ENCODE assay signal across 9 cellular contexts in the genomic region with DNA sequence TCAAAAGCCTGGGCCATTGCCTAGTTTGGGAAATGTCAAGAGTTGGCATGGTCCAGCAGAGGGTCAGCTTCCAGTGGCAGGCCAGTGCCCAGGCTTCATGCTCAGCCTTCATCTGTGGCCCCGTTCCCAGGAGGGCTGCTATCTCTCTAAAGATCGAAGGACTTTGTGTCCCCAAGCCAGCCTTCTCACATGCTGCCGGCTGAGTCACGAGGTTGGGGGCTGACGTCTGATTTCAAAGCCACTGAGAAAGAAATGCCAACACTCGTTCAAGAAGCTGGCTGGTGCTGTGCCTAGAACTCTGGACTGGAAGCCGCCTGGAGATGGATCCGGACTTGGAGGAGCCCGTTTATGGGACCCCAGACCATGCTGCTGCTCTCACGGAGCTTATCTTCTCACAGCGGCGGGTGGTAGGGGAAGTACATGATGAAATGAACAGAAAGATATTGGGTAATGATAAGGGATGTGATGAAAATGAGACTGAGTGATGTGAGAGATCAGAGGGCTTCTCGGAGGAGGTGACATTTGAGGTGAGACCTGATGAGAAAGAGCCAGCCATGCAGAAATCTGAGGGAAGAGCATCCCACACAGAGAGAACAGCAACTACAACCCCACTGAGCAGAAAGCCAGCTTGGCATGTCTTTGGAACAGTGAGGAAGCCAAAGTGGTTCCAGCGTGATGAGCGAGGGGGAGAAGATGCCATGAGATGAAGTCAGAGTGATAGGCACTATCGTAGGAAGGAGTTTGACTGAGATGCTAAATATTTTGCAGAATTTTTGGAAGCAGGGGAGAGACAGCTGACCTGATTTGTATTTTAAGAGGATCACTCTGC. TPM values are rescaled to one million over a fixed set of nuclear protein-coding genes. Genes with fewer than 3 reads are reported as not detected.
A peak's percentile ranks its signal among the peaks of the same experiment; 100 is the strongest.
DNase-seq lines count a peak whose midpoint lies in the region; ATAC-seq and TF ChIP-seq lines count a peak whose summit lies in the region.
"Had no signal": no experiment of that assay in that cellular context is flagged by ENCODE, and none has a peak within 500 bp of the region (broad histone marks: within the 10 kb centered on the region; RNA-seq: fewer than 3 reads in every experiment).

No MANE protein-coding gene starts in this region.

- H3K9ac ChIP-seq in neural cell (ENCODE audit: low read length): peak overlapping the region; percentile 29

- no peak overlapping the region for H2AFZ ChIP-seq in neural cell (ENCODE audit: low read depth, low read length)

- peaks cover 48% of the 10 kb centered on the region for H3K27me3 ChIP-seq in gastroesophageal sphincter
- H3K27me3 ChIP-seq in neural cell (ENCODE audit: insufficient read depth, low read depth, low read length): no peaks in the 10 kb centered on the region
- H3K27me3 ChIP-seq in upper lobe of right lung: no peaks in the 10 kb centered on the region

- H3K9me2 ChIP-seq in neural cell (ENCODE audit: insufficient read depth, low read length): no peaks in the 10 kb centered on the region

- H3K36me3 ChIP-seq in gastroesophageal sphincter (no peaks in the 10 kb centered on the region), neural cell (ENCODE audit: insufficient read depth, low read length) (no peaks in the 10 kb centered on the region), upper lobe of right lung (no peaks in the 10 kb centered on the region)

- H3K4me3 ChIP-seq in gastroesophageal sphincter (no peak overlapping the region), neural cell (ENCODE audit: low read length) (no peak overlapping the region), upper lobe of right lung (no peak overlapping the region)

- TF ChIP-seq POLR2A in gastroesophageal sphincter (IDR thresholded peaks at IDR 0.05): no peak

- 69 to 90% methylated on average over 3 to 12 of the region's 16 CpGs for WGBS in gastroesophageal sphincter (ENCODE audit: low coverage in 1 of 2), 2 donors

- no peaks in the 10 kb centered on the region for H3F3A ChIP-seq in neural cell (ENCODE audit: insufficient read depth, low read length, poor library complexity, severe bottlenecking)

- no peak for TF ChIP-seq RAD21 in neural cell (conservative IDR thresholded peaks at IDR 0.05)

- intact Hi-C loops in upper lobe of right lung (cut with DNase I): no loop called here

- H3K27ac ChIP-seq in gastroesophageal sphincter (no peak overlapping the region), neural cell (ENCODE audit: low read length) (peak overlapping the region; percentile 72), upper lobe of right lung (peak overlapping the region; percentile 66)

- no peak overlapping the region for H3K4me2 ChIP-seq in neural cell (ENCODE audit: low read length)

- no peaks in the 10 kb centered on the region for H3K79me2 ChIP-seq in neural cell (replicated peaks; ENCODE audit: insufficient read depth, low read length)

- DNase-seq in upper lobe of right lung (peak; percentile 63), NCI-H187 (lab: John Stamatoyannopoulos, UW) (no peak), iPS-NIHi11 (ENCODE audit: low spot score) (no peak), A172 (ENCODE audit: low spot score) (no peak)
- DNase-seq: NCI-H2029 had no signal

- TF ChIP-seq EP300 in gastroesophageal sphincter (IDR thresholded peaks at IDR 0.05): no peak
- no peak for TF ChIP-seq EP300 in neural cell (conservative IDR thresholded peaks at IDR 0.05; ENCODE audit: poor library complexity, severe bottlenecking)

- ATAC-seq in SK-N-SH treated with all-trans-retinoic acid at 6 μM for 48 hours: peak; percentile 39; the same call in 2 of the 3 replicates
- ATAC-seq in gastroesophageal sphincter: peak; percentile 40
- ATAC-seq in upper lobe of right lung: peak; percentile 47
- no peak for ATAC-seq in GM19455 (IDR thresholded peaks at IDR 0.05; ENCODE audit: unreplicated experiment)

- H4K20me1 ChIP-seq in neural cell (ENCODE audit: insufficient read depth): no peaks in the 10 kb centered on the region

- TF ChIP-seq CTCF in gastroesophageal sphincter (IDR thresholded peaks at IDR 0.05): no peak
- no peak for TF ChIP-seq CTCF in neural cell (IDR thresholded peaks at IDR 0.05; ENCODE audit: poor library complexity, severe bottlenecking)
- no peak for TF ChIP-seq CTCF in upper lobe of right lung (IDR thresholded peaks at IDR 0.05)

- H3K9me3 ChIP-seq in gastroesophageal sphincter (peaks cover 0 to 35% (median 0%) of the 10 kb centered on the region in 3 donors), neural cell (ENCODE audit: low read length) (no peaks in the 10 kb centered on the region), upper lobe of right lung (no peaks in the 10 kb centered on the region)

- peaks cover 0 to 8% (median 0%) of the 10 kb centered on the region in 3 donors for H3K4me1 ChIP-seq in gastroesophageal sphincter
- peaks cover 3% of the 10 kb centered on the region for H3K4me1 ChIP-seq in upper lobe of right lung

TF ChIP-seq in SK-N-SH treated with all-trans-retinoic acid at 6 μM for 48 hours, 23 proteins besides CTCF, POLR2A, EP300 and RAD21:
- TF ChIP-seq, protein P1, sequence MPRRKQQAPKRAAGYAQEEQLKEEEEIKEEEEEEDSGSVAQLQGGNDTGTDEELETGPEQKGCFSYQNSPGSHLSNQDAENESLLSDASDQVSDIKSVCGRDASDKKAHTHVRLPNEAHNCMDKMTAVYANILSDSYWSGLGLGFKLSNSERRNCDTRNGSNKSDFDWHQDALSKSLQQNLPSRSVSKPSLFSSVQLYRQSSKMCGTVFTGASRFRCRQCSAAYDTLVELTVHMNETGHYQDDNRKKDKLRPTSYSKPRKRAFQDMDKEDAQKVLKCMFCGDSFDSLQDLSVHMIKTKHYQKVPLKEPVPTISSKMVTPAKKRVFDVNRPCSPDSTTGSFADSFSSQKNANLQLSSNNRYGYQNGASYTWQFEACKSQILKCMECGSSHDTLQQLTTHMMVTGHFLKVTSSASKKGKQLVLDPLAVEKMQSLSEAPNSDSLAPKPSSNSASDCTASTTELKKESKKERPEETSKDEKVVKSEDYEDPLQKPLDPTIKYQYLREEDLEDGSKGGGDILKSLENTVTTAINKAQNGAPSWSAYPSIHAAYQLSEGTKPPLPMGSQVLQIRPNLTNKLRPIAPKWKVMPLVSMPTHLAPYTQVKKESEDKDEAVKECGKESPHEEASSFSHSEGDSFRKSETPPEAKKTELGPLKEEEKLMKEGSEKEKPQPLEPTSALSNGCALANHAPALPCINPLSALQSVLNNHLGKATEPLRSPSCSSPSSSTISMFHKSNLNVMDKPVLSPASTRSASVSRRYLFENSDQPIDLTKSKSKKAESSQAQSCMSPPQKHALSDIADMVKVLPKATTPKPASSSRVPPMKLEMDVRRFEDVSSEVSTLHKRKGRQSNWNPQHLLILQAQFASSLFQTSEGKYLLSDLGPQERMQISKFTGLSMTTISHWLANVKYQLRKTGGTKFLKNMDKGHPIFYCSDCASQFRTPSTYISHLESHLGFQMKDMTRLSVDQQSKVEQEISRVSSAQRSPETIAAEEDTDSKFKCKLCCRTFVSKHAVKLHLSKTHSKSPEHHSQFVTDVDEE (CRISPR knock-in tag; IDR thresholded peaks at IDR 0.05): peak; percentile 80; the same call in 1 of the 2 replicates
- TF ChIP-seq ISL1 (CRISPR knock-in tag; IDR thresholded peaks at IDR 0.05): no peak
- no peak for TF ChIP-seq ARNTL (CRISPR knock-in tag; IDR thresholded peaks at IDR 0.05; ENCODE audit: borderline replicate concordance, low read depth)
- peak; percentile 51; the same call in 1 of the 2 replicates for TF ChIP-seq SNAI2 (CRISPR knock-in tag; IDR thresholded peaks at IDR 0.05)

TF ChIP-seq in neural cell, 6 proteins besides CTCF, POLR2A, EP300 and RAD21:
- TF ChIP-seq TAF1 (IDR thresholded peaks at IDR 0.05; ENCODE audit: low read depth) (no peak), EZH2 (IDR thresholded peaks at IDR 0.05; ENCODE audit: borderline replicate concordance, insufficient read depth, low read length, poor library complexity, severe bottlenecking) (no peak), POLR2AphosphoS5 (IDR thresholded peaks at IDR 0.05) (no peak), SMC3 (conservative IDR thresholded peaks at IDR 0.05; ENCODE audit: poor library complexity) (no peak), MXI1 (conservative IDR thresholded peaks at IDR 0.05; ENCODE audit: poor library complexity, severe bottlenecking) (no peak)
- TF ChIP-seq, protein P2, sequence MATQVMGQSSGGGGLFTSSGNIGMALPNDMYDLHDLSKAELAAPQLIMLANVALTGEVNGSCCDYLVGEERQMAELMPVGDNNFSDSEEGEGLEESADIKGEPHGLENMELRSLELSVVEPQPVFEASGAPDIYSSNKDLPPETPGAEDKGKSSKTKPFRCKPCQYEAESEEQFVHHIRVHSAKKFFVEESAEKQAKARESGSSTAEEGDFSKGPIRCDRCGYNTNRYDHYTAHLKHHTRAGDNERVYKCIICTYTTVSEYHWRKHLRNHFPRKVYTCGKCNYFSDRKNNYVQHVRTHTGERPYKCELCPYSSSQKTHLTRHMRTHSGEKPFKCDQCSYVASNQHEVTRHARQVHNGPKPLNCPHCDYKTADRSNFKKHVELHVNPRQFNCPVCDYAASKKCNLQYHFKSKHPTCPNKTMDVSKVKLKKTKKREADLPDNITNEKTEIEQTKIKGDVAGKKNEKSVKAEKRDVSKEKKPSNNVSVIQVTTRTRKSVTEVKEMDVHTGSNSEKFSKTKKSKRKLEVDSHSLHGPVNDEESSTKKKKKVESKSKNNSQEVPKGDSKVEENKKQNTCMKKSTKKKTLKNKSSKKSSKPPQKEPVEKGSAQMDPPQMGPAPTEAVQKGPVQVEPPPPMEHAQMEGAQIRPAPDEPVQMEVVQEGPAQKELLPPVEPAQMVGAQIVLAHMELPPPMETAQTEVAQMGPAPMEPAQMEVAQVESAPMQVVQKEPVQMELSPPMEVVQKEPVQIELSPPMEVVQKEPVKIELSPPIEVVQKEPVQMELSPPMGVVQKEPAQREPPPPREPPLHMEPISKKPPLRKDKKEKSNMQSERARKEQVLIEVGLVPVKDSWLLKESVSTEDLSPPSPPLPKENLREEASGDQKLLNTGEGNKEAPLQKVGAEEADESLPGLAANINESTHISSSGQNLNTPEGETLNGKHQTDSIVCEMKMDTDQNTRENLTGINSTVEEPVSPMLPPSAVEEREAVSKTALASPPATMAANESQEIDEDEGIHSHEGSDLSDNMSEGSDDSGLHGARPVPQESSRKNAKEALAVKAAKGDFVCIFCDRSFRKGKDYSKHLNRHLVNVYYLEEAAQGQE (IDR thresholded peaks at IDR 0.05; ENCODE audit: borderline replicate concordance): no peak

RNA-seq across cellular contexts. Expression of a gene that starts 54.9 kb away (rescaled TPM):
- total RNA-seq in gastroesophageal sphincter: 10 to 100 TPM; 50.8 to 64.4 (median 54.7) TPM
- 178 and 206 TPM in 2 replicates for polyA plus RNA-seq in neural cell
- polyA minus RNA-seq in neural cell: 103 TPM in 2 replicates
- total RNA-seq in upper lobe of right lung: 40.9 TPM
- 80.6 and 83.8 TPM in 2 replicates for total RNA-seq in A172 (2014; rRNA removed; shearing (Covaris generic))

Comparison
In these comparisons a context has a peak if more than half of its experiments do, and no peak if none do; other contexts are left out.
1. H3K27ac ChIP-seq: peak in neural cell (single experiment) and upper lobe of right lung (single experiment); none in gastroesophageal sphincter (0 of 4).